Comparison of ENCODE assay signal across 8 cellular contexts in genomic region chr22:28442264-28442950, GRCh38.
DNase-seq lines count a peak whose midpoint lies in the region; ATAC-seq and TF ChIP-seq lines count a peak whose summit lies in the region.

No MANE protein-coding gene starts in this region.

- H3K27ac Mint-ChIP-seq in nephron progenitor cell = peak overlapping the region; percentile 57
- peak overlapping the region; percentile 66 for H3K27ac Mint-ChIP-seq in stimulated activated naive CD8-positive, alpha-beta T cell treated with anti-CD3 and anti-CD28 coated beads, Interleukin-15, Interleukin-2, amounts not matched to agents 100 ng/mL and 50 ng/mL, for 24 hours

- TF ChIP-seq CTCF in nephron progenitor cell (IDR thresholded peaks at IDR 0.05) = peak; percentile 69

- peak; percentile 62 for ATAC-seq in GM19351 (IDR thresholded peaks at IDR 0.05; ENCODE audit: unreplicated experiment)

- peak overlapping the region; percentile 93 for H3K4me3 Mint-ChIP-seq in nephron progenitor cell
- peak overlapping the region; percentile 77 for H3K4me3 Mint-ChIP-seq in stimulated activated naive CD8-positive, alpha-beta T cell treated with anti-CD3 and anti-CD28 coated beads, Interleukin-15, Interleukin-2, amounts not matched to agents 100 ng/mL and 50 ng/mL, for 24 hours

- DNase-seq in A172 (ENCODE audit: low spot score) (peak; percentile 38), RPMI8226 (peak; percentile 72), foreskin melanocyte (peak; percentile 50), nephron progenitor cell (peak; percentile 79), NCI-H1048 (lab: John Stamatoyannopoulos, UW) (no peak)
- DNase-seq in activated naive CD4-positive, alpha-beta T cell treated with Interleukin-2 at 50 U/mL for 16 hours = peak; percentile 38

- H3K27me3 Mint-ChIP-seq in nephron progenitor cell (ENCODE audit: low read depth, poor library complexity) = no peaks in the 10 kb centered on the region
- peaks cover 9% of the 10 kb centered on the region for H3K27me3 Mint-ChIP-seq in stimulated activated naive CD8-positive, alpha-beta T cell treated with anti-CD3 and anti-CD28 coated beads, Interleukin-15, Interleukin-2, amounts not matched to agents 100 ng/mL and 50 ng/mL, for 24 hours

- no peaks in the 10 kb centered on the region for H3K9me3 Mint-ChIP-seq in nephron progenitor cell
- H3K9me3 Mint-ChIP-seq in stimulated activated naive CD8-positive, alpha-beta T cell treated with anti-CD3 and anti-CD28 coated beads, Interleukin-15, Interleukin-2, amounts not matched to agents 100 ng/mL and 50 ng/mL, for 24 hours = no peaks in the 10 kb centered on the region

- peaks cover 60% of the 10 kb centered on the region for H3K4me1 Mint-ChIP-seq in nephron progenitor cell
- peaks cover 20% of the 10 kb centered on the region for H3K4me1 Mint-ChIP-seq in stimulated activated naive CD8-positive, alpha-beta T cell treated with anti-CD3 and anti-CD28 coated beads, Interleukin-15, Interleukin-2, amounts not matched to agents 100 ng/mL and 50 ng/mL, for 24 hours (ENCODE audit: low read depth)

- H3K36me3 Mint-ChIP-seq in nephron progenitor cell (ENCODE audit: low read depth) = no peaks in the 10 kb centered on the region
- H3K36me3 Mint-ChIP-seq in stimulated activated naive CD8-positive, alpha-beta T cell treated with anti-CD3 and anti-CD28 coated beads, Interleukin-15, Interleukin-2, amounts not matched to agents 100 ng/mL and 50 ng/mL, for 24 hours (ENCODE audit: low read depth) = no peaks in the 10 kb centered on the region
